In the genomic region with DNA sequence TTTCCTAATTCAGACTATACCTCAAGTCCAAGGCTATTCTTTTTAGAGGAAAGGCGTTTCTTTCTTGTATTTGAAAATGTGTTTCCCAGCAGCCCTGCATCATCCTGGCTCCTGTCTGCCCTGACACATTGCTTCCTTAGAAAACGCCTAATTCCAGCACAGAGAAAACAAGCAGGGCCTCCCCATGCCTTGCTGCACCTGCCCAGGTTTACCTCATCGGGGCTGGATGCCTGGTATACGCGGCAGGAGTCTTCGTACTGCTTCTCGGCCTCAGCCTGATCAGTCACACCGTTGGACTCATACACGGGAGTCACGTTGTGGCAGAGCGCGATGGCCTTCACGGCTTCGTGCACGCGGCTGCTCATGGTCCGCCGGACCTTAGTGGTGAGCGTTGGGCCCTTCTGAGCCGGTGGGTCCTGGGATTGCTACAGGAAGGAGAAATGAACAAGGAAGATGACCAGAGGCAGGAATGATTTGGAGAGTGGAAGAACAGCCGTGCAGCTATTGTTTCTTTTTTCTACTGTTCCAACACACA, we compare ENCODE assay signal across 1 cellular context.
TF ChIP-seq lines count a peak whose summit lies in the region.

No MANE protein-coding gene starts in this region.

TF ChIP-seq in H1, 55 proteins besides CTCF, POLR2A, EP300 and RAD21 (continued from another document):
- TF ChIP-seq CEBPB (IDR thresholded peaks at IDR 0.05; ENCODE audit: low read depth, low read length) (no peak), MAX (IDR thresholded peaks at IDR 0.05) (no peak), E2F6 (IDR thresholded peaks at IDR 0.05) (no peak), HDAC2 (IDR thresholded peaks at IDR 0.05; ENCODE audit: borderline replicate concordance in 1 of 2, low read depth in 2 of 2, low read length in 2 of 2) (no peak), NRF1 (IDR thresholded peaks at IDR 0.05; ENCODE audit: low read depth, low read length) (no peak), RBBP5 (IDR thresholded peaks at IDR 0.05; ENCODE audit: borderline replicate concordance, low read depth, low read length) (no peak)
- TF ChIP-seq, protein P1, sequence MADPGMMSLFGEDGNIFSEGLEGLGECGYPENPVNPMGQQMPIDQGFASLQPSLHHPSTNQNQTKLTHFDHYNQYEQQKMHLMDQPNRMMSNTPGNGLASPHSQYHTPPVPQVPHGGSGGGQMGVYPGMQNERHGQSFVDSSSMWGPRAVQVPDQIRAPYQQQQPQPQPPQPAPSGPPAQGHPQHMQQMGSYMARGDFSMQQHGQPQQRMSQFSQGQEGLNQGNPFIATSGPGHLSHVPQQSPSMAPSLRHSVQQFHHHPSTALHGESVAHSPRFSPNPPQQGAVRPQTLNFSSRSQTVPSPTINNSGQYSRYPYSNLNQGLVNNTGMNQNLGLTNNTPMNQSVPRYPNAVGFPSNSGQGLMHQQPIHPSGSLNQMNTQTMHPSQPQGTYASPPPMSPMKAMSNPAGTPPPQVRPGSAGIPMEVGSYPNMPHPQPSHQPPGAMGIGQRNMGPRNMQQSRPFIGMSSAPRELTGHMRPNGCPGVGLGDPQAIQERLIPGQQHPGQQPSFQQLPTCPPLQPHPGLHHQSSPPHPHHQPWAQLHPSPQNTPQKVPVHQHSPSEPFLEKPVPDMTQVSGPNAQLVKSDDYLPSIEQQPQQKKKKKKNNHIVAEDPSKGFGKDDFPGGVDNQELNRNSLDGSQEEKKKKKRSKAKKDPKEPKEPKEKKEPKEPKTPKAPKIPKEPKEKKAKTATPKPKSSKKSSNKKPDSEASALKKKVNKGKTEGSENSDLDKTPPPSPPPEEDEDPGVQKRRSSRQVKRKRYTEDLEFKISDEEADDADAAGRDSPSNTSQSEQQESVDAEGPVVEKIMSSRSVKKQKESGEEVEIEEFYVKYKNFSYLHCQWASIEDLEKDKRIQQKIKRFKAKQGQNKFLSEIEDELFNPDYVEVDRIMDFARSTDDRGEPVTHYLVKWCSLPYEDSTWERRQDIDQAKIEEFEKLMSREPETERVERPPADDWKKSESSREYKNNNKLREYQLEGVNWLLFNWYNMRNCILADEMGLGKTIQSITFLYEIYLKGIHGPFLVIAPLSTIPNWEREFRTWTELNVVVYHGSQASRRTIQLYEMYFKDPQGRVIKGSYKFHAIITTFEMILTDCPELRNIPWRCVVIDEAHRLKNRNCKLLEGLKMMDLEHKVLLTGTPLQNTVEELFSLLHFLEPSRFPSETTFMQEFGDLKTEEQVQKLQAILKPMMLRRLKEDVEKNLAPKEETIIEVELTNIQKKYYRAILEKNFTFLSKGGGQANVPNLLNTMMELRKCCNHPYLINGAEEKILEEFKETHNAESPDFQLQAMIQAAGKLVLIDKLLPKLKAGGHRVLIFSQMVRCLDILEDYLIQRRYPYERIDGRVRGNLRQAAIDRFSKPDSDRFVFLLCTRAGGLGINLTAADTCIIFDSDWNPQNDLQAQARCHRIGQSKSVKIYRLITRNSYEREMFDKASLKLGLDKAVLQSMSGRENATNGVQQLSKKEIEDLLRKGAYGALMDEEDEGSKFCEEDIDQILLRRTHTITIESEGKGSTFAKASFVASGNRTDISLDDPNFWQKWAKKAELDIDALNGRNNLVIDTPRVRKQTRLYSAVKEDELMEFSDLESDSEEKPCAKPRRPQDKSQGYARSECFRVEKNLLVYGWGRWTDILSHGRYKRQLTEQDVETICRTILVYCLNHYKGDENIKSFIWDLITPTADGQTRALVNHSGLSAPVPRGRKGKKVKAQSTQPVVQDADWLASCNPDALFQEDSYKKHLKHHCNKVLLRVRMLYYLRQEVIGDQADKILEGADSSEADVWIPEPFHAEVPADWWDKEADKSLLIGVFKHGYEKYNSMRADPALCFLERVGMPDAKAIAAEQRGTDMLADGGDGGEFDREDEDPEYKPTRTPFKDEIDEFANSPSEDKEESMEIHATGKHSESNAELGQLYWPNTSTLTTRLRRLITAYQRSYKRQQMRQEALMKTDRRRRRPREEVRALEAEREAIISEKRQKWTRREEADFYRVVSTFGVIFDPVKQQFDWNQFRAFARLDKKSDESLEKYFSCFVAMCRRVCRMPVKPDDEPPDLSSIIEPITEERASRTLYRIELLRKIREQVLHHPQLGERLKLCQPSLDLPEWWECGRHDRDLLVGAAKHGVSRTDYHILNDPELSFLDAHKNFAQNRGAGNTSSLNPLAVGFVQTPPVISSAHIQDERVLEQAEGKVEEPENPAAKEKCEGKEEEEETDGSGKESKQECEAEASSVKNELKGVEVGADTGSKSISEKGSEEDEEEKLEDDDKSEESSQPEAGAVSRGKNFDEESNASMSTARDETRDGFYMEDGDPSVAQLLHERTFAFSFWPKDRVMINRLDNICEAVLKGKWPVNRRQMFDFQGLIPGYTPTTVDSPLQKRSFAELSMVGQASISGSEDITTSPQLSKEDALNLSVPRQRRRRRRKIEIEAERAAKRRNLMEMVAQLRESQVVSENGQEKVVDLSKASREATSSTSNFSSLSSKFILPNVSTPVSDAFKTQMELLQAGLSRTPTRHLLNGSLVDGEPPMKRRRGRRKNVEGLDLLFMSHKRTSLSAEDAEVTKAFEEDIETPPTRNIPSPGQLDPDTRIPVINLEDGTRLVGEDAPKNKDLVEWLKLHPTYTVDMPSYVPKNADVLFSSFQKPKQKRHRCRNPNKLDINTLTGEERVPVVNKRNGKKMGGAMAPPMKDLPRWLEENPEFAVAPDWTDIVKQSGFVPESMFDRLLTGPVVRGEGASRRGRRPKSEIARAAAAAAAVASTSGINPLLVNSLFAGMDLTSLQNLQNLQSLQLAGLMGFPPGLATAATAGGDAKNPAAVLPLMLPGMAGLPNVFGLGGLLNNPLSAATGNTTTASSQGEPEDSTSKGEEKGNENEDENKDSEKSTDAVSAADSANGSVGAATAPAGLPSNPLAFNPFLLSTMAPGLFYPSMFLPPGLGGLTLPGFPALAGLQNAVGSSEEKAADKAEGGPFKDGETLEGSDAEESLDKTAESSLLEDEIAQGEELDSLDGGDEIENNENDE (IDR thresholded peaks at IDR 0.05; ENCODE audit: insufficient replicate concordance, low read length), result no peak
